ENCODE assay signal across 9 cellular contexts in the genomic region with DNA sequence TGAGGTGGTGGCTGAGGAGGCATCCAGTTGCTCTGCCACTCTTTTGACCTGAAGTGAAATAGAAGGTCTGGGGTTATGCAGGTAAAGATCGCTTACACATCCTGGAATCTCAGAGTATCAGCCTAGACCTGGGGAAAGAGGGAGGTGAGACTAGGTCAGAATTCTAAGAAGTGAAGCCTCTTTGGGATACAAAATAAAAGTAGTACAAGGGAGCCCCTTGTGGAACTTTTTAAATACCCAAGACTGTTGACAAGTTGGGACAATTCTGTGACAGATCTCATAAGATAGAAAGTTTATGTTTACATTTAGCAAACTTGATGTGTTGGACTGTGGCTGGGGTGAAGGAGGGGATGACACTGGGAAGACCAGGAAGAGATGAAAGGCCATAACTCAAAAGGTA.
DNase-seq lines count a peak whose midpoint lies in the region; ATAC-seq and TF ChIP-seq lines count a peak whose summit lies in the region.
"Had no signal": no experiment of that assay in that cellular context is flagged by ENCODE, and none has a peak within 500 bp of the region (broad histone marks: within the 10 kb centered on the region; RNA-seq: fewer than 3 reads in every experiment).

No MANE protein-coding gene starts in this region.

- CTCF ChIA-PET in activated CD8-positive, alpha-beta T cell treated with anti-CD3 and anti-CD28 coated beads for 36 hours (lab: Charles Lee), result interaction anchor here (0.7 to 4.2 kb wide), 7 partner anchors 10 to 557 kb away, joined by 3 to 31 read pairs (median 4); partner anchors contain the start of gene SPRY1

- no peak overlapping the region for H3K4me3 ChIP-seq in liver (ENCODE audit: low read depth in 1 of 3, low read length in 3 of 3)

- no peaks in the 10 kb centered on the region for H3K27me3 Mint-ChIP-seq in activated CD8-positive, alpha-beta T cell treated with anti-CD3 and anti-CD28 coated beads for 36 hours
- peaks cover 3% of the 10 kb centered on the region for H3K27me3 Mint-ChIP-seq in activated T-cell treated with anti-CD3 and anti-CD28 coated beads, Interleukin-2, amount 50 U/mL, for 4 hours (ENCODE audit: low read depth)
- H3K27me3 Mint-ChIP-seq in mesothelial cell of epicardium (ENCODE audit: low read depth), result no peaks in the 10 kb centered on the region

- TF ChIP-seq CTCF in activated CD8-positive, alpha-beta T cell treated with anti-CD3 and anti-CD28 coated beads for 36 hours (IDR thresholded peaks at IDR 0.05), result no peak
- peak; percentile 21 for TF ChIP-seq CTCF in liver (IDR thresholded peaks at IDR 0.05; ENCODE audit: low read depth, low read length, missing input control)
- TF ChIP-seq CTCF in mesothelial cell of epicardium (IDR thresholded peaks at IDR 0.05; ENCODE audit: unreplicated experiment), result no peak

- 78% methylated on average over 1 of the region's 1 CpG for WGBS in liver

- no peak overlapping the region for H3K27ac ChIP-seq in liver (ENCODE audit: low read depth in 1 of 2, low read length in 2 of 2)

- no peak overlapping the region for H3K9ac ChIP-seq in liver (ENCODE audit: low read depth in 1 of 2, low read length in 2 of 2)

- peak; percentile 20 for DNase-seq in EH (ENCODE audit: low read depth)
- DNase-seq in activated CD8-positive, alpha-beta T cell treated with anti-CD3 and anti-CD28 coated beads for 36 hours, result no peak
- DNase-seq in NCI-H1694 treated with DMSO at 0.1 percent for 48 hours (lab: John Stamatoyannopoulos, UW), result no peak
- DNase-seq in activated T-cell treated with anti-CD3 and anti-CD28 coated beads, Interleukin-2, amount 50 U/mL, for 4 hours, result no peak
- no peak for DNase-seq in mesothelial cell of epicardium (ENCODE audit: low spot score in 2 of 2, unreplicated experiment in 2 of 2)

- POLR2A ChIA-PET in activated CD8-positive, alpha-beta T cell treated with anti-CD3 and anti-CD28 coated beads for 36 hours (lab: Charles Lee), result no interaction called here

- H3K4me1 Mint-ChIP-seq in activated CD8-positive, alpha-beta T cell treated with anti-CD3 and anti-CD28 coated beads for 36 hours (ENCODE audit: low read depth), result peaks cover 15% of the 10 kb centered on the region
- H3K4me1 Mint-ChIP-seq in activated T-cell treated with anti-CD3 and anti-CD28 coated beads, Interleukin-2, amount 50 U/mL, for 4 hours (ENCODE audit: low read depth), result peaks cover 4% of the 10 kb centered on the region
- peaks cover 1% of the 10 kb centered on the region for H3K4me1 Mint-ChIP-seq in mesothelial cell of epicardium

- intact Hi-C loops in activated CD8-positive, alpha-beta T cell treated with anti-CD3 and anti-CD28 coated beads for 36 hours (cut with micrococcal nuclease), result loop anchor here (5.0 kb wide), 1 partner anchor 262 kb away; the partner anchor contains the start of gene SPRY1

- H3K27ac Mint-ChIP-seq in activated CD8-positive, alpha-beta T cell treated with anti-CD3 and anti-CD28 coated beads for 36 hours, result no peak overlapping the region
- no peak overlapping the region for H3K27ac Mint-ChIP-seq in mesothelial cell of epicardium
- H3K27ac Mint-ChIP-seq: dendritic cell treated with granulocyte-macrophage colony-stimulating factor and Interleukin-4, amounts not matched to agents 40 ng/mL and 50 ng/mL, for 4 days had no signal

- H3K36me3 Mint-ChIP-seq in activated CD8-positive, alpha-beta T cell treated with anti-CD3 and anti-CD28 coated beads for 36 hours (ENCODE audit: low read depth), result peaks cover 7% of the 10 kb centered on the region
- peaks cover 2% of the 10 kb centered on the region for H3K36me3 Mint-ChIP-seq in activated T-cell treated with anti-CD3 and anti-CD28 coated beads, Interleukin-2, amount 50 U/mL, for 4 hours (ENCODE audit: insufficient read depth)
- peaks cover 11% of the 10 kb centered on the region for H3K36me3 Mint-ChIP-seq in mesothelial cell of epicardium

- no peaks in the 10 kb centered on the region for H3K36me3 ChIP-seq in liver (ENCODE audit: control insufficient read depth in 4 of 4, insufficient read depth in 3 of 4, low read depth in 1 of 4, low read length in 3 of 4)

- H3K9me3 ChIP-seq in liver (ENCODE audit: control insufficient read depth in 4 of 4, low read length in 3 of 4), result no peaks in the 10 kb centered on the region

- peaks cover 9% of the 10 kb centered on the region for H3K9me3 Mint-ChIP-seq in activated CD8-positive, alpha-beta T cell treated with anti-CD3 and anti-CD28 coated beads for 36 hours
- peaks cover 6% of the 10 kb centered on the region for H3K9me3 Mint-ChIP-seq in activated T-cell treated with anti-CD3 and anti-CD28 coated beads, Interleukin-2, amount 50 U/mL, for 4 hours
- H3K9me3 Mint-ChIP-seq in mesothelial cell of epicardium, result peaks cover 20% of the 10 kb centered on the region
- H3K9me3 Mint-ChIP-seq: dendritic cell treated with granulocyte-macrophage colony-stimulating factor and Interleukin-4, amounts not matched to agents 40 ng/mL and 50 ng/mL, for 4 days had no signal

- ATAC-seq in HG03432 (IDR thresholded peaks at IDR 0.05; ENCODE audit: unreplicated experiment) (peak; percentile 68), GM21367 (IDR thresholded peaks at IDR 0.05; ENCODE audit: unreplicated experiment) (no peak)
- peak; percentile 60 for ATAC-seq in activated CD8-positive, alpha-beta T cell treated with anti-CD3 and anti-CD28 coated beads for 36 hours
- ATAC-seq in activated T-cell treated with anti-CD3 and anti-CD28 coated beads, Interleukin-2, amount 50 U/mL, for 4 hours, result no peak

- TF ChIP-seq RAD21 in liver (IDR thresholded peaks at IDR 0.05), result peak; percentile 58 to 73

- H3K4me3 Mint-ChIP-seq in activated CD8-positive, alpha-beta T cell treated with anti-CD3 and anti-CD28 coated beads for 36 hours, result no peak overlapping the region
- H3K4me3 Mint-ChIP-seq in activated T-cell treated with anti-CD3 and anti-CD28 coated beads, Interleukin-2, amount 50 U/mL, for 4 hours, result no peak overlapping the region
- H3K4me3 Mint-ChIP-seq in mesothelial cell of epicardium, result no peak overlapping the region
- H3K4me3 Mint-ChIP-seq: dendritic cell treated with granulocyte-macrophage colony-stimulating factor and Interleukin-4, amounts not matched to agents 40 ng/mL and 50 ng/mL, for 4 days had no signal

- H3K27me3 ChIP-seq in liver (ENCODE audit: control insufficient read depth in 4 of 4, insufficient read depth in 4 of 4, low read length in 3 of 4), result no peaks in the 10 kb centered on the region

- no peaks in the 10 kb centered on the region for H3K4me1 ChIP-seq in liver (ENCODE audit: control insufficient read depth in 4 of 4, insufficient read depth in 4 of 4, low read length in 3 of 4)

TF ChIP-seq in liver, 16 proteins besides CTCF, POLR2A, EP300 and RAD21:
- TF ChIP-seq TAF1 (conservative IDR thresholded peaks at IDR 0.05), result no peak
- TF ChIP-seq NR2F2 (IDR thresholded peaks at IDR 0.05), result no peak
- TF ChIP-seq REST (IDR thresholded peaks at IDR 0.05), result no peak
- no peak for TF ChIP-seq GABPA (IDR thresholded peaks at IDR 0.05 in 1 of 2, conservative IDR thresholded peaks at IDR 0.05 in 1 of 2)
- no peak for TF ChIP-seq JUND (IDR thresholded peaks at IDR 0.05)
- TF ChIP-seq FOXA1 (IDR thresholded peaks at IDR 0.05), result no peak
- no peak for TF ChIP-seq ZBTB33 (IDR thresholded peaks at IDR 0.05)
- TF ChIP-seq HNF4G (IDR thresholded peaks at IDR 0.05), result no peak
- TF ChIP-seq HNF4A (conservative IDR thresholded peaks at IDR 0.05), result no peak

Comparison
In these comparisons a context has a peak if more than half of its experiments do, and no peak if none do; other contexts are left out.
1. ATAC-seq: peak in HG03432 (single experiment) and activated CD8-positive, alpha-beta T cell treated with anti-CD3 and anti-CD28 coated beads for 36 hours (single experiment); none in activated T-cell treated with anti-CD3 and anti-CD28 coated beads, Interleukin-2, amount 50 U/mL, for 4 hours (0 of 2) and GM21367 (single experiment).